ENCODE assay signal across 8 cellular contexts in the genomic region with DNA sequence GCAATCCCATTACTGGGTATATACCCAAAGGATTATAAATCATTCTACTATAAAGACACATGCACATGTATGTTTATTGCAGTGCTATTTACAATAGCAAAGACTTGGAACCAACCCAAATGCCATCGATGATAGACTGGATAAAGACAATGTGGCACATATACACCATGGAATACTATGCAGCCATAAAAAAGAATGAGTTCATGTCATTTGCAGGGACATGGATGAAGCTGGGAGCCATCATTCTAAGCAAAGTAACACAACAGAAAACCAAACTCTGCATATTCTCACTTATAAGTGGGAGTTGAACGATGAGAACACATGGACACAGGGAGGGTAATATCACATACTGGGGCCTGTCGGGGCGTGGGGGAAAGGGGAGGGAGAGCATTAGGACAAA. TPM values are rescaled to one million over a fixed set of nuclear protein-coding genes. Genes with fewer than 3 reads are reported as not detected.
DNase-seq lines count a peak whose midpoint lies in the region; ATAC-seq, FAIRE-seq and TF ChIP-seq lines count a peak whose summit lies in the region.
"Not testable (repeated sequence)": the region's sequence is repeated elsewhere in the genome, so short reads cannot be mapped to it uniquely, and the experiment has no call there.
"Had no signal": no experiment of that assay in that cellular context is flagged by ENCODE, and none has a peak within 500 bp of the region (broad histone marks: within the 10 kb centered on the region; RNA-seq: fewer than 3 reads in every experiment).

No MANE protein-coding gene starts in this region.

- H3K9ac ChIP-seq in K562 (ENCODE audit: insufficient read depth in 1 of 2, low read depth in 2 of 2, low read length in 2 of 2); mesenchymal stem cell (ENCODE audit: low read length); smooth muscle cell (ENCODE audit: low read depth): not testable (repeated sequence)

- H3K36me3 ChIP-seq in SJSA1: peaks cover 21% of the 10 kb centered on the region
- not testable (repeated sequence) for H3K36me3 ChIP-seq in K562 (ENCODE audit: control insufficient read depth, insufficient read depth, low read length); mesenchymal stem cell (ENCODE audit: control insufficient read depth in 1 of 2, insufficient read depth in 2 of 2, low read depth in 1 of 2, low read length in 2 of 2); smooth muscle cell (ENCODE audit: low read depth)

- not testable (repeated sequence) for H3K27me3 Mint-ChIP-seq in HFFc6 (ENCODE audit: insufficient read depth); nephron (ENCODE audit: low read depth); neural crest cell (ENCODE audit: low read depth)

- not testable (repeated sequence) for BruUV-seq in K562 (replicated peaks; lab: Mats Ljungman, UMichigan)

- not testable (repeated sequence) for H2BK12ac ChIP-seq in mesenchymal stem cell (ENCODE audit: low read length in 2 of 2)

- not testable (repeated sequence) for H3K9me3 ChIP-seq in SJSA1 (replicated peaks); K562 (replicated peaks; ENCODE audit: control insufficient read depth, insufficient read depth, low read depth, low read length); mesenchymal stem cell (ENCODE audit: control insufficient read depth, low read length); smooth muscle cell (replicated peaks; ENCODE audit: low read depth)

- H3K27ac ChIP-seq in SJSA1: peak overlapping the region; percentile 84; the same call in 1 of the 2 replicates
- H3K27ac ChIP-seq in K562 (ENCODE audit: extremely low read depth, low read depth, low read length); mesenchymal stem cell (ENCODE audit: low read length, poor library complexity, severe bottlenecking): not testable (repeated sequence)
- H3K27ac ChIP-seq in smooth muscle cell (ENCODE audit: low read depth): peak overlapping the region; percentile 81

- peak overlapping the region; percentile 8 for H2BK120ac ChIP-seq in mesenchymal stem cell (ENCODE audit: low read depth, low read length)

- TF ChIP-seq RAD21 in K562 (CRISPR knock-in tag; conservative IDR thresholded peaks at IDR 0.05 in 1 of 2, IDR thresholded peaks at IDR 0.05 in 1 of 2): not testable (repeated sequence)

- not testable (repeated sequence) for H2BK15ac ChIP-seq in mesenchymal stem cell (ENCODE audit: low read depth, poor library complexity, severe bottlenecking)

- H3F3A ChIP-seq in smooth muscle cell (ENCODE audit: low read depth): not testable (repeated sequence)

- not testable (repeated sequence) for H3K9me1 ChIP-seq in K562 (ENCODE audit: control insufficient read depth, insufficient read depth, low read length)

- DNase-seq in HFFc6; SJSA1 (ENCODE audit: low read depth in 1 of 2, low spot score in 2 of 2); K562 (ENCODE audit: extremely low read depth in 1 of 4, low spot score in 3 of 4); mesenchymal stem cell; neural crest cell (ENCODE audit: low read depth, low spot score); smooth muscle cell (lab: John Stamatoyannopoulos, UW; ENCODE audit: unreplicated experiment): not testable (repeated sequence)

- POLR2A ChIA-PET in K562 (lab: Yijun Ruan, JAX): not testable (repeated sequence)

- not testable (repeated sequence) for H3K4me2 ChIP-seq in K562 (ENCODE audit: insufficient read depth, low read length); mesenchymal stem cell (ENCODE audit: low read length, poor library complexity, severe bottlenecking)
- peak overlapping the region; percentile 96 for H3K4me2 ChIP-seq in smooth muscle cell

- not testable (repeated sequence) for ATAC-seq in K562

- not testable (repeated sequence) for H2BK5ac ChIP-seq in mesenchymal stem cell (ENCODE audit: low read depth, low read length, poor library complexity, severe bottlenecking)

- in situ Hi-C loops in K562 (cut with MboI): not testable (repeated sequence)

- TF ChIP-seq CTCF in HFFc6 (IDR thresholded peaks at IDR 0.05); K562 (IDR thresholded peaks at IDR 0.05 in 2 of 3, conservative IDR thresholded peaks at IDR 0.05 in 1 of 3; ENCODE audit: insufficient read depth in 2 of 3, low read depth in 1 of 3, low read length in 3 of 3); nephron (IDR thresholded peaks at IDR 0.05; ENCODE audit: unreplicated experiment in 3 of 3); neural crest cell (conservative IDR thresholded peaks at IDR 0.05); smooth muscle cell (IDR thresholded peaks at IDR 0.05; ENCODE audit: borderline replicate concordance, insufficient read depth, poor library complexity, severe bottlenecking): not testable (repeated sequence)

- not testable (repeated sequence) for H3K4me3 ChIP-seq in SJSA1; K562; mesenchymal stem cell (ENCODE audit: insufficient read depth in 1 of 2, low read depth in 1 of 2, low read length in 2 of 2); smooth muscle cell

- H3K18ac ChIP-seq in mesenchymal stem cell (ENCODE audit: low read depth in 1 of 2, low read length in 2 of 2): not testable (repeated sequence)

- not testable (repeated sequence) for FAIRE-seq in K562 (lab: Jason Lieb, UNC)

- peaks cover 20% of the 10 kb centered on the region for H3K36me3 Mint-ChIP-seq in HFFc6 (ENCODE audit: low read depth)
- H3K36me3 Mint-ChIP-seq in nephron (ENCODE audit: low read depth); neural crest cell (ENCODE audit: low read depth): not testable (repeated sequence)

- not testable (repeated sequence) for H3K14ac ChIP-seq in mesenchymal stem cell (ENCODE audit: low read length in 2 of 2)

- not testable (repeated sequence) for TF ChIP-seq POLR2A in K562 (conservative IDR thresholded peaks at IDR 0.05)

- 14% methylated on average over 4 of the region's 4 CpGs for WGBS in K562 (ENCODE audit: insufficient coverage, low coverage, missing lambda C conversion rate)
- 92% methylated on average over 4 of the region's 4 CpGs for WGBS in mesenchymal stem cell
- 64% methylated on average over 4 of the region's 4 CpGs for WGBS in smooth muscle cell (ENCODE audit: low lambda C conversion rate)

- peaks cover 45% of the 10 kb centered on the region for H3K4me1 Mint-ChIP-seq in HFFc6 (ENCODE audit: low read depth)
- H3K4me1 Mint-ChIP-seq in nephron: peaks cover 50% of the 10 kb centered on the region
- peaks cover 32% of the 10 kb centered on the region for H3K4me1 Mint-ChIP-seq in neural crest cell

- CTCF ChIA-PET in K562 (lab: Yijun Ruan, JAX; ENCODE audit: low intra/inter-chr PET ratio): not testable (repeated sequence)

- H3K79me2 ChIP-seq in K562 (ENCODE audit: control insufficient read depth, insufficient read depth, low read length): not testable (repeated sequence)
- peaks cover 14% of the 10 kb centered on the region for H3K79me2 ChIP-seq in smooth muscle cell (ENCODE audit: low read depth)

- not testable (repeated sequence) for H3K4me3 Mint-ChIP-seq in HFFc6
- H3K4me3 Mint-ChIP-seq in nephron (peak overlapping the region; percentile 27 to 64 (median 57)), neural crest cell (peak overlapping the region; percentile 70)

- not testable (repeated sequence) for H4K91ac ChIP-seq in mesenchymal stem cell (ENCODE audit: low read length)

- not testable (repeated sequence) for H3K27me3 ChIP-seq in SJSA1 (replicated peaks); K562 (ENCODE audit: control insufficient read depth in 2 of 2, insufficient read depth in 2 of 2, low read length in 2 of 2); mesenchymal stem cell (ENCODE audit: control insufficient read depth in 1 of 2, insufficient read depth in 1 of 2, low read length in 2 of 2); smooth muscle cell (ENCODE audit: low read depth)

- H3K27ac Mint-ChIP-seq in HFFc6: peak overlapping the region; percentile 83; the same call in 1 of the 2 replicates
- H3K27ac Mint-ChIP-seq in nephron; neural crest cell (ENCODE audit: unreplicated experiment): not testable (repeated sequence)

- not testable (repeated sequence) for H4K8ac ChIP-seq in mesenchymal stem cell (ENCODE audit: low read length)

- not testable (repeated sequence) for H2AFZ ChIP-seq in K562 (ENCODE audit: low read depth, low read length); mesenchymal stem cell (ENCODE audit: low read depth, low read length); smooth muscle cell (ENCODE audit: low read depth)

- intact Hi-C loops in K562 (cut with micrococcal nuclease): not testable (repeated sequence)

- not testable (repeated sequence) for H4K20me1 ChIP-seq in K562 (replicated peaks; ENCODE audit: control insufficient read depth, insufficient read depth, low read length)
- peaks cover 21% of the 10 kb centered on the region for H4K20me1 ChIP-seq in smooth muscle cell (ENCODE audit: low read depth)

- H3K4ac ChIP-seq in mesenchymal stem cell (ENCODE audit: low read depth in 1 of 2, low read length in 2 of 2): not testable (repeated sequence)

- not testable (repeated sequence) for H2AK5ac ChIP-seq in mesenchymal stem cell (ENCODE audit: low read length, severe bottlenecking)

- not testable (repeated sequence) for H3K79me1 ChIP-seq in mesenchymal stem cell (replicated peaks; ENCODE audit: low read length, poor library complexity, severe bottlenecking)

- H3K9me3 Mint-ChIP-seq in HFFc6, nephron, neural crest cell: not testable (repeated sequence)

- H3K4me1 ChIP-seq in SJSA1 (replicated peaks): peaks cover 41% of the 10 kb centered on the region
- not testable (repeated sequence) for H3K4me1 ChIP-seq in K562 (replicated peaks in 1 of 2; ENCODE audit: control insufficient read depth in 2 of 2, insufficient read depth in 2 of 2, low read length in 2 of 2); mesenchymal stem cell (ENCODE audit: control insufficient read depth, insufficient read depth, low read depth, low read length)
- peaks cover 26% of the 10 kb centered on the region for H3K4me1 ChIP-seq in smooth muscle cell (ENCODE audit: low read depth)

- not testable (repeated sequence) for H3K23ac ChIP-seq in mesenchymal stem cell (ENCODE audit: low read length in 2 of 2)

- TF ChIP-seq EP300 in K562 (IDR thresholded peaks at IDR 0.05; ENCODE audit: low read length): not testable (repeated sequence)

RNA-seq across cellular contexts. Expression of a gene that starts 2.5 kb away (rescaled TPM):
- total RNA-seq in HFFc6 (2021; fragmentation: NEBNext Ultra II Directional; extraction: Animal tissue kit (Norgen Biotek cat#: 25700)): 10 to 100 TPM; 21.2 to 30.7 (median 24.4) TPM
- 15.0 and 25.4 TPM in 2 replicates for total RNA-seq in SJSA1 (2014; rRNA removed; shearing (Covaris generic))
- 1.2 and 4.8 TPM in 2 replicates for total RNA-seq in K562 (2011; cell fraction: chromatin; rRNA removed; ENCODE audit: low replicate concordance)
- 0.67 and 1.7 TPM in 2 replicates for total RNA-seq in K562 (2011; cell fraction: nucleolus; rRNA removed)
- total RNA-seq in K562 (2011; cell fraction: nucleoplasm; rRNA removed): 1.5 and 2.7 TPM in 2 replicates
- 0.27 and 0.69 TPM in 2 replicates for total RNA-seq in K562 (2014; rRNA removed)
- 0.80 and 0.91 TPM in 2 replicates for total RNA-seq in K562 (2014; rRNA removed; fragmentation: Illumina TruSeq; extraction: Trizol)
- total RNA-seq in K562 (2015; rRNA removed; fragmentation: Illumina TruSeq; extraction: Trizol): 0.62 and 0.79 TPM in 2 replicates
- total RNA-seq in K562 (2021): 1.0 and 1.3 TPM in 2 replicates
- polyA plus RNA-seq in K562 (2011; rRNA removed): 0.16 and 0.57 TPM in 2 replicates
- 0.24 and 0.78 TPM in 2 replicates for polyA plus RNA-seq in K562 (2011; cell fraction: cytosol; rRNA removed)
- 0.48 and 1.7 TPM in 2 replicates for polyA plus RNA-seq in K562 (2011; cell fraction: nucleus; rRNA removed)
- 0.44 and 0.53 TPM in 2 replicates for polyA plus RNA-seq in K562 (2012)
- polyA plus RNA-seq in K562 (2014; fragmentation: Illumina TruSeq; extraction: Trizol): 0.58 and 0.70 TPM in 2 replicates
- polyA plus RNA-seq in K562 (2014; fragmentation: Nextera tagmentation; extraction: Ambion mirVana): under 1 TPM; 0.13 to 0.17 TPM
- polyA plus RNA-seq in K562 (2014; rRNA removed): 0.46 and 0.88 TPM in 2 replicates
- 0.54 and 2.5 TPM in 2 replicates for polyA minus RNA-seq in K562 (2011; rRNA and poly(A)+ RNA removed)
- 0.82 and 1.0 TPM in 2 replicates for polyA minus RNA-seq in K562 (2011; cell fraction: cytosol; rRNA and poly(A)+ RNA removed)
- 0.89 and 2.3 TPM in 2 replicates for polyA minus RNA-seq in K562 (2011; cell fraction: nucleus; rRNA and poly(A)+ RNA removed)
- polyA plus RNA-seq in mesenchymal stem cell (2013, experiment 1 of 2): 8.5 TPM
- polyA plus RNA-seq in mesenchymal stem cell (2013, experiment 2 of 2): 7.6 TPM
- total RNA-seq in neural crest cell: 20.9 and 25.5 TPM in 2 replicates
- total RNA-seq in smooth muscle cell: 17.6 and 18.6 TPM in 2 replicates
- polyA plus RNA-seq in smooth muscle cell: 4.3 and 8.3 TPM in 2 replicates
- polyA plus RNA-seq: CD4-positive, alpha-beta memory T cell had no signal
